ENCODE assay signal across 19 cellular contexts in genomic region chr3:25818335-25818734, GRCh38. TPM values are rescaled to one million over a fixed set of nuclear protein-coding genes. Genes with fewer than 3 reads are reported as not detected.
A peak's percentile ranks its signal among the peaks of the same experiment; 100 is the strongest.
DNase-seq lines count a peak whose midpoint lies in the region; ATAC-seq, FAIRE-seq and TF ChIP-seq lines count a peak whose summit lies in the region.
"Had no signal": no experiment of that assay in that cellular context is flagged by ENCODE, and none has a peak within 500 bp of the region (broad histone marks: within the 10 kb centered on the region; RNA-seq: fewer than 3 reads in every experiment).

No MANE protein-coding gene starts in this region.

- peaks cover 0 to 12% of the 10 kb centered on the region in 2 donors for H3K9me3 ChIP-seq in breast epithelium
- H3K9me3 ChIP-seq: HAP-1 had no signal

- H3K4me1 ChIP-seq in breast epithelium, result no peaks in the 10 kb centered on the region

- no peaks in the 10 kb centered on the region for H3K27me3 ChIP-seq in breast epithelium

- H3K27ac ChIP-seq in breast epithelium, result no peak overlapping the region

- H3K36me3 ChIP-seq in breast epithelium, result no peaks in the 10 kb centered on the region
- H3K36me3 ChIP-seq: HAP-1 had no signal

- H3K4me3 ChIP-seq in breast epithelium, result no peak overlapping the region
- H3K4me3 ChIP-seq: HAP-1 had no signal

- DNase-seq in GM12892 (ENCODE audit: insufficient read length), result no peak
- no peak for DNase-seq in head of caudate nucleus
- no peak for DNase-seq in breast epithelium (ENCODE audit: low spot score in 2 of 2)
- DNase-seq: 8988T, NCI-H1092 treated with DMSO at 0.1 percent for 48 hours, NCI-H1694, NCI-H2081 treated with DMSO at 0.1 percent for 48 hours, NCI-H446 treated with DMSO at 0.1 percent for 48 hours, SW 1271, T-helper 2 cell had no signal

- TF ChIP-seq CTCF in breast epithelium (IDR thresholded peaks at IDR 0.05), result no peak

- peak; percentile 56 for ATAC-seq in GM18868 (IDR thresholded peaks at IDR 0.05; ENCODE audit: unreplicated experiment)
- peak; percentile 49 for ATAC-seq in GM21717 (IDR thresholded peaks at IDR 0.05; ENCODE audit: unreplicated experiment)
- ATAC-seq in HG03565 (IDR thresholded peaks at IDR 0.05; ENCODE audit: unreplicated experiment), result peak; percentile 31
- ATAC-seq in esophagus mucosa, result no peak
- ATAC-seq in HG02840 (IDR thresholded peaks at IDR 0.05; ENCODE audit: low FRiP score, unreplicated experiment), result no peak
- ATAC-seq: Right ventricle myocardium inferior had no signal

- intact Hi-C loops in head of caudate nucleus (cut with DNase I), result no loop called here
- intact Hi-C loops in breast epithelium (cut with DNase I; ENCODE audit: low total_unique reads), result no loop called here

- no peak for TF ChIP-seq POLR2A in GM12892 (IDR thresholded peaks at IDR 0.05; ENCODE audit: low read depth, low read length)
- no peak for TF ChIP-seq POLR2A in breast epithelium (IDR thresholded peaks at IDR 0.05)

- FAIRE-seq in GM12892 (lab: Jason Lieb, UNC), result peak; percentile 17
- FAIRE-seq: G401.6, RCC 7860 had no signal

RNA-seq across cellular contexts. Expression of gene OXSM, which starts 28.4 kb away (rescaled TPM):
- 24.5 TPM for polyA plus RNA-seq in GM12892 (2012; ENCODE audit: missing spikeins)
- 1 to 10 TPM; 7.5 to 9.1 (median 8.5) TPM for total RNA-seq in breast epithelium
- 7.1 TPM for total RNA-seq in esophagus mucosa

RNA-seq across cellular contexts. Expression of gene NGLY1, which starts 35.1 kb away (rescaled TPM):
- polyA plus RNA-seq in GM12892 (2012; ENCODE audit: missing spikeins), result 50.6 TPM
- total RNA-seq in breast epithelium (10 to 100 TPM; 29.8 to 53.3 (median 41.0) TPM), esophagus mucosa (25.9 TPM)

Comparison
In these comparisons a context has a peak if more than half of its experiments do, and no peak if none do; other contexts are left out.
1. ATAC-seq: peak in GM18868 (single experiment), GM21717 (single experiment) and HG03565 (single experiment); none in esophagus mucosa (single experiment) and HG02840 (single experiment).